Comparison of ENCODE assay signal across 11 cellular contexts in genomic region chr7:127396184-127396583, GRCh38. TPM values are rescaled to one million over a fixed set of nuclear protein-coding genes. Genes with fewer than 3 reads are reported as not detected.
DNase-seq lines count a peak whose midpoint lies in the region; ATAC-seq and TF ChIP-seq lines count a peak whose summit lies in the region.
"Had no signal": no experiment of that assay in that cellular context is flagged by ENCODE, and none has a peak within 500 bp of the region (broad histone marks: within the 10 kb centered on the region; RNA-seq: fewer than 3 reads in every experiment).

No MANE protein-coding gene starts in this region.

- H3K9me3 ChIP-seq in HEK293 (ENCODE audit: control insufficient read depth, insufficient read depth, low read depth, low read length) (no peaks in the 10 kb centered on the region), Panc1 (ENCODE audit: control insufficient read depth, insufficient read depth, low read depth, low read length) (no peaks in the 10 kb centered on the region)
- H3K9me3 ChIP-seq: BE2C had no signal

- in situ Hi-C loops in Panc1 (cut with HindIII; ENCODE audit: low pct_unique_long_range_greater_than_20kb, low sequenced_read_pairs), result no loop called here

- CTCF ChIA-PET in activated CD4-positive, alpha-beta T cell treated with anti-CD3 and anti-CD28 coated beads for 36 hours (lab: Charles Lee), result interaction anchor here (0.7 kb wide), 1 partner anchor 31 kb away, joined by 3 read pairs; no protein-coding TSS in a partner anchor
- CTCF ChIA-PET in HEK293 (lab: Yijun Ruan, JAX) (interaction anchor here (0.7 to 1.0 kb wide), 2 partner anchors 7 to 496 kb away, joined by 3 to 5 read pairs; no protein-coding TSS in a partner anchor), Panc1 (lab: Charles Lee) (no interaction called here)

- H3K27me3 Mint-ChIP-seq in activated CD4-positive, alpha-beta T cell treated with anti-CD3 and anti-CD28 coated beads for 36 hours, result peaks cover 3% of the 10 kb centered on the region
- H3K27me3 Mint-ChIP-seq in nephron progenitor cell (ENCODE audit: low read depth, poor library complexity), result peaks cover 56% of the 10 kb centered on the region

- POLR2A ChIA-PET in activated CD4-positive, alpha-beta T cell treated with anti-CD3 and anti-CD28 coated beads for 36 hours (lab: Charles Lee), result no interaction called here
- POLR2A ChIA-PET in HEK293 (lab: Yijun Ruan, JAX), result no interaction called here
- POLR2A ChIA-PET in Panc1 (lab: Charles Lee), result no interaction called here

- H3K4me1 ChIP-seq in HEK293 (ENCODE audit: control insufficient read depth, insufficient read depth, low read length) (no peaks in the 10 kb centered on the region), Panc1 (ENCODE audit: control insufficient read depth, insufficient read depth, low read length) (peaks cover 4% of the 10 kb centered on the region)

- DNase-seq in activated CD4-positive, alpha-beta T cell treated with anti-CD3 and anti-CD28 coated beads for 36 hours, result peak; percentile 76
- DNase-seq in activated CD4-positive, alpha-beta T cell treated with anti-CD3 and anti-CD28 coated beads, Interleukin-2, amount 50 U/mL, for 1 hour, result no peak
- DNase-seq in Panc1 (ENCODE audit: low read depth, low spot score), result no peak
- peak; percentile 53 for DNase-seq in kidney tubule cell (ENCODE audit: low spot score)
- DNase-seq in nephron progenitor cell, result no peak
- DNase-seq: BE2C, caudate nucleus, mammary epithelial cell had no signal

- H3K4me3 Mint-ChIP-seq in activated CD4-positive, alpha-beta T cell treated with anti-CD3 and anti-CD28 coated beads for 36 hours, result no peak overlapping the region
- H3K4me3 Mint-ChIP-seq in nephron progenitor cell, result no peak overlapping the region

- no TSS peak for BruUV-seq in Panc1 (replicated peaks; lab: Mats Ljungman, UMichigan)

- H3K4me3 ChIP-seq in HEK293 (ENCODE audit: low read depth, low read length) (no peak overlapping the region), Panc1 (ENCODE audit: low read depth in 2 of 2, low read length in 2 of 2) (no peak overlapping the region)

- TF ChIP-seq CTCF in HEK293 (tag by site-specific recombination; IDR thresholded peaks at IDR 0.05) (no peak), Panc1 (IDR thresholded peaks at IDR 0.05) (peak; percentile 2; the same call in 1 of the 2 replicates), nephron progenitor cell (IDR thresholded peaks at IDR 0.05) (no peak)

- peaks cover 5% of the 10 kb centered on the region for H3K36me3 Mint-ChIP-seq in activated CD4-positive, alpha-beta T cell treated with anti-CD3 and anti-CD28 coated beads for 36 hours (ENCODE audit: low read depth)
- H3K36me3 Mint-ChIP-seq in nephron progenitor cell (ENCODE audit: low read depth), result no peaks in the 10 kb centered on the region

- no peak overlapping the region for H3K27ac Mint-ChIP-seq in activated CD4-positive, alpha-beta T cell treated with anti-CD3 and anti-CD28 coated beads for 36 hours
- no peak overlapping the region for H3K27ac Mint-ChIP-seq in nephron progenitor cell

- peaks cover 6% of the 10 kb centered on the region for H3K9me3 Mint-ChIP-seq in activated CD4-positive, alpha-beta T cell treated with anti-CD3 and anti-CD28 coated beads for 36 hours (ENCODE audit: low read depth)
- H3K9me3 Mint-ChIP-seq in nephron progenitor cell, result no peaks in the 10 kb centered on the region

- peak; percentile 40 for ATAC-seq in activated CD4-positive, alpha-beta T cell treated with anti-CD3 and anti-CD28 coated beads for 36 hours
- ATAC-seq in Panc1, result no peak
- ATAC-seq in HG03039 (IDR thresholded peaks at IDR 0.05; ENCODE audit: unreplicated experiment), result no peak
- no peak for ATAC-seq in GM19328 (IDR thresholded peaks at IDR 0.05; ENCODE audit: unreplicated experiment)

- peaks cover 30% of the 10 kb centered on the region for H3K4me1 Mint-ChIP-seq in activated CD4-positive, alpha-beta T cell treated with anti-CD3 and anti-CD28 coated beads for 36 hours
- peaks cover 18% of the 10 kb centered on the region for H3K4me1 Mint-ChIP-seq in nephron progenitor cell

- intact Hi-C loops in activated CD4-positive, alpha-beta T cell treated with anti-CD3 and anti-CD28 coated beads for 36 hours (cut with DNase I, micrococcal nuclease), result loop anchor here (10.0 kb wide), 3 partner anchors 189 to 1059 kb away; partner anchors contain the start of genes ARF5 (in 1 of the 2), GCC1 (in 1 of the 2) and HILPDA (in 1 of the 2)
- intact Hi-C loops in Panc1 (cut with micrococcal nuclease; ENCODE audit: unreplicated experiment), result no loop called here

- no peak overlapping the region for H3K27ac ChIP-seq in HEK293 (ENCODE audit: extremely low read depth, low read depth, low read length)
- H3K27ac ChIP-seq in Panc1 (ENCODE audit: low read length), result no peak overlapping the region

- H3K36me3 ChIP-seq in HEK293 (ENCODE audit: control insufficient read depth in 2 of 2, insufficient read depth in 1 of 2, low read length in 2 of 2) (no peaks in the 10 kb centered on the region), Panc1 (ENCODE audit: control insufficient read depth, insufficient read depth, low read length) (peaks cover 2% of the 10 kb centered on the region; the same call in 1 of the 2 replicates)

- H3K27me3 ChIP-seq in Panc1 (ENCODE audit: control insufficient read depth, insufficient read depth, low read length), result peaks cover 15% of the 10 kb centered on the region

TF ChIP-seq in HEK293, 187 proteins besides CTCF, POLR2A, EP300 and RAD21 (continues in another document):
- TF ChIP-seq ATF2 (tag by site-specific recombination; IDR thresholded peaks at IDR 0.05; ENCODE audit: low read depth), result peak; percentile 84
- 0 out of 2 replicates have a peak, but pooled peaks have one; percentile 38 for TF ChIP-seq ZNF366 (tag by site-specific recombination; conservative IDR thresholded peaks at IDR 0.05)
- 0 out of 2 replicates have a peak, but pooled peaks have one; percentile 30 for TF ChIP-seq ZEB2 (tag by site-specific recombination; IDR thresholded peaks at IDR 0.05)
- peak; percentile 49; the same call in 1 of the 2 replicates for TF ChIP-seq PRDM6 (tag by site-specific recombination; IDR thresholded peaks at IDR 0.05)
- peak; percentile 34; the same call in 1 of the 2 replicates for TF ChIP-seq ZBTB17 (tag by site-specific recombination; IDR thresholded peaks at IDR 0.05)
- 0 out of 2 replicates have a peak, but pooled peaks have one; percentile 28 for TF ChIP-seq ZNF184 (tag by site-specific recombination; IDR thresholded peaks at IDR 0.05)
- peak; percentile 43; the same call in 1 of the 2 replicates for TF ChIP-seq ZNF629 (tag by site-specific recombination; IDR thresholded peaks at IDR 0.05)
- peak; percentile 69; the same call in 1 of the 2 replicates for TF ChIP-seq ZBTB21 (tag by site-specific recombination; IDR thresholded peaks at IDR 0.05)
- no peak for TF ChIP-seq KLF1 (tag by site-specific recombination; IDR thresholded peaks at IDR 0.05)
- no peak for TF ChIP-seq ZNF76 (tag by site-specific recombination; IDR thresholded peaks at IDR 0.05; ENCODE audit: borderline replicate concordance, low read depth)

RNA-seq across cellular contexts. Expression of gene ZNF800, which starts 3.7 kb away (rescaled TPM):
- 10 to 100 TPM; 27.5 to 34.7 TPM for total RNA-seq in activated CD4-positive, alpha-beta T cell treated with anti-CD3 and anti-CD28 coated beads for 36 hours
- 26.0 TPM for total RNA-seq in Panc1 (2021; ENCODE audit: unreplicated experiment)
- polyA plus RNA-seq in Panc1 (2012; ENCODE audit: insufficient read length), result 7.0 TPM

Comparison
In these comparisons a context has a peak if more than half of its experiments do, and no peak if none do; other contexts are left out.
1. DNase-seq: peak in activated CD4-positive, alpha-beta T cell treated with anti-CD3 and anti-CD28 coated beads for 36 hours (single experiment) and kidney tubule cell (single experiment); none in activated CD4-positive, alpha-beta T cell treated with anti-CD3 and anti-CD28 coated beads, Interleukin-2, amount 50 U/mL, for 1 hour (single experiment), Panc1 (single experiment) and nephron progenitor cell (single experiment).